10 cellular contexts compared by ENCODE assay signal in the genomic region with DNA sequence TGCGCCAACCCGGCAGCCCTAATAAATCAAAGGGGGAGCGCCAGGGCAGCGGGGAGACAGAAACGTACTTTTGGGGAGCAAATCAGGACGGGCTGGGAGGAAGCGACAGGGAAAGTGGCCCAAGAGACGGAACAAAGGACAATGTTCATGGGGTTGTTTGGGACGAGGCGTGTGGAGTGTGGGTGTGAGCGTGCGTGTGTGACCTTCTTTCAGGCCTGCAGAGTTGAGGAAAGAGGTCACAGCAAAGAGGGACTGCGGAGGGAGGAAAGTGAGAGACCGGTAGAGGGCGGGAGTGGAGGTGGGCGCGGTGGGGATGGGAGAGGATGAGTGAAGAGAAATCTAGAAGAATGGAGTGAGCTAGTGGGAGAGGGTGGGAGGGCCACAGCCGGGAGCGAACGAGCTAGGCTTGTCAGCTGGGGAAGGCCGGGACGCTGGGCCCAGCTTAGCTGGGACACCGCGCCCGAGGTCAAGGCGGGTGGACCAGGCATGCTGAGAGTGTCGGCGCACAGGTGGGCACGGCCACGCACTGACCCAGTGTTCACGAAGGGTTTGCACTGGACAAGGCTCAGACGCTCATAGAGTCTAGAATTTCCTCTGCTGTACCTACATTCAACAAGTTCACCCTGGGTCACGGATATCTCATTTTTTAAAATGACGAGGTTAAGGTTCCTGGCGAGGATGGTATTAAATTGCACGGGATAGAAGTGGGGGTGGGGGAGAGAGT. TPM values are rescaled to one million over a fixed set of nuclear protein-coding genes. Genes with fewer than 3 reads are reported as not detected.
DNase-seq lines count a peak whose midpoint lies in the region; ATAC-seq and TF ChIP-seq lines count a peak whose summit lies in the region.
"Had no signal": no experiment of that assay in that cellular context is flagged by ENCODE, and none has a peak within 500 bp of the region (broad histone marks: within the 10 kb centered on the region; RNA-seq: fewer than 3 reads in every experiment).

No MANE protein-coding gene starts in this region.

- peak overlapping the region; percentile 86 to 98 (median 86) for H3K9ac ChIP-seq in skeletal muscle tissue (ENCODE audit: low read depth in 1 of 3, low read length in 3 of 3)

- no peak for ATAC-seq in HG02642 (IDR thresholded peaks at IDR 0.05; ENCODE audit: poor library complexity, unreplicated experiment)

- H3K27me3 ChIP-seq in WERI-Rb-1 (ENCODE audit: insufficient read depth, low read depth, severe bottlenecking) (peaks cover 99% of the 10 kb centered on the region), skeletal muscle tissue (ENCODE audit: control insufficient read depth in 3 of 3, insufficient read depth in 3 of 3, low read length in 3 of 3) (peaks cover 17 to 62% (median 19%) of the 10 kb centered on the region in 3 donors)

- DNase-seq in DMS53 (lab: John Stamatoyannopoulos, UW) (peak; percentile 32), DMS53 treated with DMSO at 0.1 percent for 48 hours (lab: John Stamatoyannopoulos, UW; ENCODE audit: unreplicated experiment) (no peak), WERI-Rb-1 (no peak), AG08395 (ENCODE audit: low spot score) (no peak), superior temporal gyrus (ENCODE audit: extremely low spot score) (no peak)
- DNase-seq: 8988T, NCI-H446 had no signal

- peak; percentile 32 for TF ChIP-seq CTCF in WERI-Rb-1 (IDR thresholded peaks at IDR 0.05; ENCODE audit: low read depth, low read length)

- no peak overlapping the region for H3K27ac ChIP-seq in WERI-Rb-1
- H3K27ac ChIP-seq in skeletal muscle tissue (ENCODE audit: low read depth, low read length): peak overlapping the region; percentile 78

- H3K36me3 ChIP-seq in WERI-Rb-1 (no peaks in the 10 kb centered on the region), skeletal muscle tissue (ENCODE audit: control insufficient read depth in 3 of 3, insufficient read depth in 3 of 3, low read length in 3 of 3) (no peaks in the 10 kb centered on the region)

- H3K9me3 ChIP-seq in WERI-Rb-1 (ENCODE audit: severe bottlenecking) (peaks cover 38% of the 10 kb centered on the region), skeletal muscle tissue (ENCODE audit: control insufficient read depth in 3 of 3, low read length in 3 of 3) (peaks cover 0 to 2% (median 0%) of the 10 kb centered on the region in 3 donors)

- H3K4me1 ChIP-seq in skeletal muscle tissue (ENCODE audit: control insufficient read depth in 3 of 3, insufficient read depth in 3 of 3, low read length in 3 of 3): peaks cover 0 to 19% (median 9%) of the 10 kb centered on the region in 3 donors

- H3K4me3 ChIP-seq in WERI-Rb-1 (ENCODE audit: low read depth, low read length) (peak overlapping the region; percentile 26), iPS-11a (ENCODE audit: low read depth, low read length) (peak overlapping the region; percentile 54), skeletal muscle tissue (ENCODE audit: low read length in 3 of 3) (peak overlapping the region; percentile 73 to 87 (median 77))

RNA-seq across cellular contexts. Expression of a gene that starts 14.7 kb away (rescaled TPM):
- 16.2 TPM for total RNA-seq in skeletal muscle tissue

Comparison
In these comparisons a context has a peak if more than half of its experiments do, and no peak if none do; other contexts are left out.
1. H3K4me3 ChIP-seq: peak in every context shown above with its lines; median percentile 77 in skeletal muscle tissue; 54 in iPS-11a; 26 in WERI-Rb-1.